ENCODE assay signal across 15 cellular contexts in the genomic region with DNA sequence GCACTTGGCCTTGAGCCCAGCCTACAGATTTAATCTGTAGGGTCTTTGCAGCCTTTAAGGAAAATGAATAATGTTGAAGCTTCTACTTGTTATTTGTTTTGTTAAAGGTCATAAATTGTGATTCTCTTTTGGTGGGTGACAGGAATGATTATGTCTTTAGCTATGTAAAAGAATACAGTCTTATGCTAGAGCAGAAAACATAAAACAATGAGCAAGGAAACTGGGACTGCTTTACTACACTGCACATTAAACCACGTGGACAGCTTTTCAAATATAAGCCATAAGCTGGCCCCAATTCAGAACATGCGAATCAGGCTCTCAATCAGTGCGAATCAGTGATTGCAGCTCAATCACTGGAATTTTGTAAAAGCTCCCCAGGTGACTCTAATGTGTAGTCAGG. TPM values are rescaled to one million over a fixed set of nuclear protein-coding genes. Genes with fewer than 3 reads are reported as not detected.
DNase-seq lines count a peak whose midpoint lies in the region; ATAC-seq and TF ChIP-seq lines count a peak whose summit lies in the region.
"Had no signal": no experiment of that assay in that cellular context is flagged by ENCODE, and none has a peak within 500 bp of the region (broad histone marks: within the 10 kb centered on the region; RNA-seq: fewer than 3 reads in every experiment).

No MANE protein-coding gene starts in this region.

- H3K9me3 ChIP-seq in fibroblast of lung (ENCODE audit: control insufficient read depth, insufficient read depth, low read depth, low read length) (no peaks in the 10 kb centered on the region), osteoblast (ENCODE audit: low read depth, low read length) (peaks cover 2% of the 10 kb centered on the region), upper lobe of left lung (peaks cover 0 to 5% (median 1%) of the 10 kb centered on the region in 4 donors)
- H3K9me3 ChIP-seq: BE2C had no signal

- H3K36me3 ChIP-seq in fibroblast of lung (ENCODE audit: control insufficient read depth, insufficient read depth, low read length) (no peaks in the 10 kb centered on the region), osteoblast (ENCODE audit: insufficient read depth, low read length) (no peaks in the 10 kb centered on the region), upper lobe of left lung (no peaks in the 10 kb centered on the region)
- H3K36me3 ChIP-seq: BE2C had no signal

- H2AFZ ChIP-seq in fibroblast of lung (ENCODE audit: low read length) (no peak overlapping the region), osteoblast (ENCODE audit: low read length) (peak overlapping the region; percentile 43)
- H2AFZ ChIP-seq: GM23248 had no signal

- no peak overlapping the region for H3K9ac ChIP-seq in fibroblast of lung (ENCODE audit: insufficient read depth, low read length)
- H3K9ac ChIP-seq: GM23248 had no signal

- H3K4me1 ChIP-seq in fibroblast of lung (ENCODE audit: control insufficient read depth, extremely low read depth, insufficient read depth, low read length) (no peaks in the 10 kb centered on the region), osteoblast (ENCODE audit: insufficient read depth, low read length) (no peaks in the 10 kb centered on the region), upper lobe of left lung (no peaks in the 10 kb centered on the region)
- H3K4me1 ChIP-seq: BE2C had no signal

- no peaks in the 10 kb centered on the region for H3K27me3 ChIP-seq in fibroblast of lung (ENCODE audit: control insufficient read depth, insufficient read depth, low read length)
- no peaks in the 10 kb centered on the region for H3K27me3 ChIP-seq in osteoblast (ENCODE audit: insufficient read depth, low read length)
- H3K27me3 ChIP-seq in upper lobe of left lung: no peaks in the 10 kb centered on the region
- H3K27me3 ChIP-seq: BE2C had no signal

- no peak for TF ChIP-seq POLR2A in upper lobe of left lung (IDR thresholded peaks at IDR 0.05)

- H3K4me3 ChIP-seq in fibroblast of lung (replicated peaks in 1 of 4; ENCODE audit: control extremely low read depth in 1 of 4, insufficient read depth in 1 of 4, low read depth in 3 of 4, low read length in 4 of 4) (no peak overlapping the region), osteoblast (ENCODE audit: insufficient read depth, low read length) (no peak overlapping the region), upper lobe of left lung (no peak overlapping the region)
- H3K4me3 ChIP-seq: GM23248 had no signal

- no peaks in the 10 kb centered on the region for H4K20me1 ChIP-seq in fibroblast of lung (ENCODE audit: control insufficient read depth, extremely low read depth, insufficient read depth, low read length)
- no peaks in the 10 kb centered on the region for H4K20me1 ChIP-seq in osteoblast (ENCODE audit: insufficient read depth, low read length)

- 57 to 71% methylated on average over 3 of the region's 3 CpGs for whole genome bisulfite sequencing in upper lobe of left lung, 2 donors

- no peaks in the 10 kb centered on the region for H3K79me2 ChIP-seq in fibroblast of lung (ENCODE audit: control insufficient read depth, insufficient read depth, low read length)
- H3K79me2 ChIP-seq in osteoblast (ENCODE audit: insufficient read depth, low read length): no peaks in the 10 kb centered on the region

- DNase-seq in EH (ENCODE audit: low read depth): peak; percentile 45
- DNase-seq in M059J (ENCODE audit: low read depth): peak; percentile 52
- DNase-seq in fibroblast of lung (ENCODE audit: low read depth in 2 of 2): peak; percentile 14 to 55
- DNase-seq in osteoblast (ENCODE audit: insufficient read length, low spot score, missing footprints): no peak
- no peak for DNase-seq in upper lobe of left lung
- DNase-seq in SK-N-DZ (ENCODE audit: low spot score): no peak
- DNase-seq: BE2C; CD4-positive, alpha-beta memory T cell; COR-L47; DND-41; GM23248 had no signal

- TF ChIP-seq CTCF in fibroblast of lung (conservative IDR thresholded peaks at IDR 0.05 in 1 of 2, IDR thresholded peaks at IDR 0.05 in 1 of 2; ENCODE audit: low read depth in 1 of 2, low read length in 2 of 2) (no peak), osteoblast (IDR thresholded peaks at IDR 0.05; ENCODE audit: extremely low read depth, low read depth, low read length) (no peak), upper lobe of left lung (IDR thresholded peaks at IDR 0.05) (no peak)

- TF ChIP-seq EP300 in upper lobe of left lung (IDR thresholded peaks at IDR 0.05): no peak

- ATAC-seq in upper lobe of left lung (ENCODE audit: low FRiP score in 2 of 2): no peak
- ATAC-seq in HG03135 (IDR thresholded peaks at IDR 0.05; ENCODE audit: unreplicated experiment): no peak

- H3K4me2 ChIP-seq in fibroblast of lung (ENCODE audit: extremely low read depth, insufficient read depth, low read length): no peak overlapping the region
- no peak overlapping the region for H3K4me2 ChIP-seq in osteoblast (ENCODE audit: insufficient read depth, low read length)

- H3K27ac ChIP-seq in fibroblast of lung (ENCODE audit: insufficient read depth, low read length) (no peak overlapping the region), osteoblast (ENCODE audit: low read depth, low read length) (no peak overlapping the region), upper lobe of left lung (no peak overlapping the region)
- H3K27ac ChIP-seq: C4-2B, GM23248 had no signal

RNA-seq across cellular contexts. Expression of gene TBC1D19, which starts 40.9 kb away (rescaled TPM):
- total RNA-seq in M059J (2014; rRNA removed; shearing (Covaris generic)): 26.3 and 28.6 TPM in 2 replicates
- total RNA-seq in fibroblast of lung: 40.6 and 132 TPM in 2 replicates
- polyA plus RNA-seq in fibroblast of lung: 29.5 and 38.2 TPM in 2 replicates
- 12.7 and 16.4 TPM in 2 replicates for polyA plus RNA-seq in fibroblast of lung (2012)
- polyA minus RNA-seq in fibroblast of lung (ENCODE audit: low replicate concordance): 0.59 and 3.3 TPM in 2 replicates
- total RNA-seq in osteoblast: 49.2 and 56.1 TPM in 2 replicates
- total RNA-seq in upper lobe of left lung: 10 to 100 TPM in 3 of 6 donors, 1 to 10 TPM in 3; 6.8 to 35.6 (median 11.8) TPM
- 5.5 and 8.6 TPM in 2 replicates for polyA plus RNA-seq in SK-N-DZ (2014; cell fraction: cytosol; rRNA removed)
- 12.6 and 13.5 TPM in 2 replicates for polyA plus RNA-seq in SK-N-DZ (2014; cell fraction: nucleus; rRNA removed)

RNA-seq across cellular contexts. Expression of gene CCKAR, which starts 52.7 kb away (rescaled TPM):
- 26.1 and 35.7 TPM in 2 replicates for total RNA-seq in M059J (2014; rRNA removed; shearing (Covaris generic))
- total RNA-seq in fibroblast of lung (under 0.01 and 0.83 TPM in 2 replicates), osteoblast (0.59 and 2.5 TPM in 2 replicates), upper lobe of left lung (not detected)
- 0.08 and 0.59 TPM in 2 replicates for polyA plus RNA-seq in fibroblast of lung
- 0.50 TPM in 1 of 2 replicates, not detected in the other for polyA plus RNA-seq in fibroblast of lung (2012)
- polyA minus RNA-seq in fibroblast of lung (ENCODE audit: low replicate concordance): 0.37 and 1.4 TPM in 2 replicates
- 0.09 TPM in 1 of 2 replicates, not detected in the other for polyA plus RNA-seq in SK-N-DZ (2014; cell fraction: cytosol; rRNA removed)
- 0.64 TPM in 1 of 2 replicates, not detected in the other for polyA plus RNA-seq in SK-N-DZ (2014; cell fraction: nucleus; rRNA removed)
- total RNA-seq: CD4-positive, alpha-beta memory T cell; GM23248; HT-29 had no signal
- polyA plus RNA-seq: CD4-positive, alpha-beta memory T cell; GM23248; IgD-negative memory B cell had no signal

Comparison
In these comparisons a context has a peak if more than half of its experiments do, and no peak if none do; other contexts are left out.
1. DNase-seq: peak in EH (single experiment), M059J (single experiment) and fibroblast of lung (2 of 2); none in osteoblast (single experiment), upper lobe of left lung (0 of 2) and SK-N-DZ (single experiment).